Comparison of ENCODE assay signal across 16 cellular contexts in the genomic region with DNA sequence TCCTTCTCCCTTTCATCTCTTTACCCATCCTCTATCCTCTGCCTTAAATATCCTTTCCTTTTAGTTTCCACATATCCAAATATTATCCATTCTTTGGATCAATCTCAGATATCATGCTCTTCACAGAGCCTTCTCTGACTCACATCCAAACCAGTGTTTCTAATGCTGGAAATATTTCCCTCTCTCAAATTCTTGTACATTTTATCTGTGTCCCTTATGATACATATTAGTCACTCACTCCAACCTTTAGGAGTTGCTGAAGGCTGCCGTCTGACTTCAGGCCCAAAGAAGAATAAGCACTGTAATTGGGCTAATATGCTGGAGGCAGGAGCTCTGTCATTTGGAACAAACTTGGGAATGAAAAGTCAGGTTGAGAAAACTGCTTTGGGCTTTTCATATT.
DNase-seq lines count a peak whose midpoint lies in the region; ATAC-seq and TF ChIP-seq lines count a peak whose summit lies in the region.
"Had no signal": no experiment of that assay in that cellular context is flagged by ENCODE, and none has a peak within 500 bp of the region (broad histone marks: within the 10 kb centered on the region; RNA-seq: fewer than 3 reads in every experiment).

No MANE protein-coding gene starts in this region.

- H3K27ac Mint-ChIP-seq in activated naive CD4-positive, alpha-beta T cell treated with anti-CD3 and anti-CD28 coated beads, Interleukin-2, amount 10 ng/mL, durations not matched to agents 7 days and 5 days = no peak overlapping the region
- H3K27ac Mint-ChIP-seq in T-cell = no peak overlapping the region
- H3K27ac Mint-ChIP-seq: activated naive CD4-positive, alpha-beta T cell treated with anti-CD3 and anti-CD28 coated beads, Interleukin-2, amount 50 U/mL, for 24 hours; effector memory CD8-positive, alpha-beta T cell; nephron had no signal

- no peaks in the 10 kb centered on the region for H3K27me3 ChIP-seq in ACC112 (ENCODE audit: insufficient read depth, low read length)
- H3K27me3 ChIP-seq: stomach had no signal

- H3K4me1 ChIP-seq in ACC112 (ENCODE audit: control insufficient read depth, insufficient read depth, low read length, unreplicated experiment) = peaks cover 23% of the 10 kb centered on the region

- ATAC-seq in T-cell (replicated peaks in 1 of 4) = no peak
- ATAC-seq: effector memory CD8-positive, alpha-beta T cell had no signal

- H3K36me3 Mint-ChIP-seq in activated naive CD4-positive, alpha-beta T cell treated with anti-CD3 and anti-CD28 coated beads, Interleukin-2, amount 10 ng/mL, durations not matched to agents 7 days and 5 days = no peaks in the 10 kb centered on the region
- H3K36me3 Mint-ChIP-seq in T-cell = no peaks in the 10 kb centered on the region

- H3K36me3 ChIP-seq in ACC112 (ENCODE audit: insufficient read depth, low read length) = no peaks in the 10 kb centered on the region

- H3K9me3 Mint-ChIP-seq in activated naive CD4-positive, alpha-beta T cell treated with anti-CD3 and anti-CD28 coated beads, Interleukin-2, amount 10 ng/mL, durations not matched to agents 7 days and 5 days = no peaks in the 10 kb centered on the region
- no peaks in the 10 kb centered on the region for H3K9me3 Mint-ChIP-seq in T-cell
- H3K9me3 Mint-ChIP-seq: activated naive CD4-positive, alpha-beta T cell treated with anti-CD3 and anti-CD28 coated beads, Interleukin-2, amount 50 U/mL, for 24 hours; effector memory CD8-positive, alpha-beta T cell; nephron had no signal

- TF ChIP-seq CTCF in fibroblast of villous mesenchyme (IDR thresholded peaks at IDR 0.05; ENCODE audit: insufficient read depth, low read depth, low read length) = no peak

- CTCF ChIA-PET in activated naive CD4-positive, alpha-beta T cell treated with anti-CD3 and anti-CD28 coated beads, Interleukin-2, amount 10 ng/mL, durations not matched to agents 7 days and 5 days (lab: Charles Lee) = no interaction called here
- CTCF ChIA-PET in T-cell (lab: Charles Lee) = interaction anchor here (0.7 kb wide), 2 partner anchors 352 to 617 kb away, joined by 3 read pairs; no protein-coding TSS in a partner anchor

- H3K27me3 Mint-ChIP-seq in activated naive CD4-positive, alpha-beta T cell treated with anti-CD3 and anti-CD28 coated beads, Interleukin-2, amount 10 ng/mL, durations not matched to agents 7 days and 5 days = peaks cover 2% of the 10 kb centered on the region
- peaks cover 4 to 10% of the 10 kb centered on the region in 2 donors for H3K27me3 Mint-ChIP-seq in T-cell

- no peaks in the 10 kb centered on the region for H3K79me2 ChIP-seq in ACC112 (ENCODE audit: control insufficient read depth, insufficient read depth, low read length, unreplicated experiment)

- H3K27ac ChIP-seq in ACC112 (ENCODE audit: low read depth, low read length) = peak overlapping the region; percentile 73
- H3K27ac ChIP-seq: HL-60, stomach had no signal

- DNase-seq in HS-27A (ENCODE audit: low read depth) = peak; percentile 81
- peak; percentile 31 for DNase-seq in astrocyte of the hippocampus (ENCODE audit: low read depth, low spot score)
- peak; percentile 25 for DNase-seq in fibroblast of villous mesenchyme (ENCODE audit: low read depth)
- no peak for DNase-seq in activated naive CD4-positive, alpha-beta T cell treated with anti-CD3 and anti-CD28 coated beads, Interleukin-2, amount 10 ng/mL, durations not matched to agents 7 days and 5 days
- DNase-seq in T-cell = no peak
- no peak for DNase-seq in stimulated activated CD4-positive, alpha-beta T cell treated with anti-CD3 and anti-CD28 coated beads, Interleukin-4, amount 100 ng/mL, for 4 hours
- DNase-seq in activated CD4-positive, alpha-beta T cell treated with anti-CD3 and anti-CD28 coated beads for 4 hours = no peak
- DNase-seq: activated CD4-positive, alpha-beta T cell treated with anti-CD3 and anti-CD28 coated beads, Interleukin-2, amount 50 U/mL, for 1 hour; effector memory CD8-positive, alpha-beta T cell; NCI-H1694; stimulated activated CD4-positive, alpha-beta T cell treated with anti-CD3 and anti-CD28 coated beads, Interleukin-15, amount 100 ng/mL, for 24 hours; stomach had no signal

- no peaks in the 10 kb centered on the region for H3K4me1 Mint-ChIP-seq in activated naive CD4-positive, alpha-beta T cell treated with anti-CD3 and anti-CD28 coated beads, Interleukin-2, amount 10 ng/mL, durations not matched to agents 7 days and 5 days
- H3K4me1 Mint-ChIP-seq in T-cell = no peaks in the 10 kb centered on the region
- H3K4me1 Mint-ChIP-seq: activated naive CD4-positive, alpha-beta T cell treated with anti-CD3 and anti-CD28 coated beads, Interleukin-2, amount 50 U/mL, for 24 hours; nephron had no signal

- no peak overlapping the region for H3K4me3 Mint-ChIP-seq in activated naive CD4-positive, alpha-beta T cell treated with anti-CD3 and anti-CD28 coated beads, Interleukin-2, amount 10 ng/mL, durations not matched to agents 7 days and 5 days
- no peak overlapping the region for H3K4me3 Mint-ChIP-seq in T-cell
- H3K4me3 Mint-ChIP-seq: activated naive CD4-positive, alpha-beta T cell treated with anti-CD3 and anti-CD28 coated beads, Interleukin-2, amount 50 U/mL, for 24 hours; effector memory CD8-positive, alpha-beta T cell; nephron had no signal

- H3K4me3 ChIP-seq in ACC112 (ENCODE audit: low read depth, low read length) (no peak overlapping the region), fibroblast of villous mesenchyme (ENCODE audit: low read depth, low read length) (no peak overlapping the region)
- H3K4me3 ChIP-seq: stomach had no signal

- peak overlapping the region; percentile 40 for H2AFZ ChIP-seq in ACC112 (ENCODE audit: low read length, unreplicated experiment)

- POLR2A ChIA-PET in T-cell (lab: Charles Lee) = no interaction called here

Comparison
In these comparisons a context has a peak if more than half of its experiments do, and no peak if none do; other contexts are left out.
1. DNase-seq: peak in HS-27A (single experiment), astrocyte of the hippocampus (single experiment) and fibroblast of villous mesenchyme (single experiment); none in activated naive CD4-positive, alpha-beta T cell treated with anti-CD3 and anti-CD28 coated beads, Interleukin-2, amount 10 ng/mL, durations not matched to agents 7 days and 5 days (single experiment), T-cell (0 of 34), stimulated activated CD4-positive, alpha-beta T cell treated with anti-CD3 and anti-CD28 coated beads, Interleukin-4, amount 100 ng/mL, for 4 hours (0 of 2) and activated CD4-positive, alpha-beta T cell treated with anti-CD3 and anti-CD28 coated beads for 4 hours (0 of 2).